In the genomic region with DNA sequence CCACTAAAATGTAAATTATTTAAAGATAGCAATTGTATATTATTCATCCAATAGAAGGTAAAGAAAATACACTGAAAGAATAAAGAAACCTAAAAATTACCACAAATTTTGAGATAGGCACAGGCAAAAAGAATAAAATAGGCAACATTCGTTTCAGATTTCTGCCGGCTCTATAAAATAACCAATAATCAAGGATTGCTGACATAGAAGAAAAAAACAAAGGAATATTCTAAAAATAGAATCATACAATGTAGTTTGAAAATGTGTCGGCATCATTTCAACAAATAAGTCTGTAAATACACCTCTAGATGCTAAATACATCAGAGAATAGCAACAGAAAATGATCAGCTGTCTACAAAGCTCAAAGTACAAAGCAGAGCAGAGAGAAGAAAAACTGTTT, we compare ENCODE assay signal across 25 cellular contexts.
"Had no signal": no experiment of that assay in that cellular context is flagged by ENCODE, and none has a peak within 500 bp of the region (broad histone marks: within the 10 kb centered on the region; RNA-seq: fewer than 3 reads in every experiment).

No MANE protein-coding gene starts in this region.

- H2AFZ ChIP-seq: parathyroid adenoma had no signal

- H3K9ac ChIP-seq: parathyroid adenoma had no signal

- DNase-seq: naive thymus-derived CD8-positive, alpha-beta T cell; nephron progenitor cell; occipital lobe; ovary; posterior cingulate gyrus; psoas muscle; right cardiac atrium; stimulated activated CD4-positive, alpha-beta T cell treated with anti-CD3 and anti-CD28 coated beads, Interleukin-15, amount 100 ng/mL, for 24 hours; stimulated activated CD4-positive, alpha-beta T cell treated with anti-CD3 and anti-CD28 coated beads, Interleukin-2, amount 100 ng/mL, for 24 hours; stimulated activated CD4-positive, alpha-beta T cell treated with anti-CD3 and anti-CD28 coated beads, Interleukin-2, amount 100 ng/mL, for 48 hours; stimulated activated CD4-positive, alpha-beta T cell treated with anti-CD3 and anti-CD28 coated beads, Interleukin-4, amount 100 ng/mL, for 24 hours; stimulated activated naive B cell treated with anti-CD40 and anti-IgM and Interleukin-4, amounts not matched to agents 10 μg/mL and 1 μg/mL and 100 μg/mL, for 72 hours; stimulated activated naive CD4-positive, alpha-beta T cell treated with Interleukin-2 at 50 U/mL for 16 hours; stomach; thyroid gland; trophoblast cell; upper lobe of left lung had no signal

- H3K27me3 ChIP-seq: ovary, stomach, thyroid gland, tibial nerve, upper lobe of left lung, vagina had no signal

- ATAC-seq: naive thymus-derived CD8-positive, alpha-beta T cell; natural killer cell treated with Interleukin-12 subunit alpha and Interleukin-12 subunit beta and Interleukin-15 and Interleukin-18, amount 100 ng/mL, for 72 hours; psoas muscle; right cardiac atrium; sciatic nerve; stimulated activated effector memory CD8-positive, alpha-beta T cell treated with anti-CD3 and anti-CD28 coated beads, Interleukin-12 subunit alpha, Interleukin-12 subunit beta, amount 100 ng/mL, for 72 hours; stimulated activated naive B cell treated with anti-CD40 and anti-IgM and Interleukin-4, amounts not matched to agents 10 μg/mL and 1 μg/mL and 100 μg/mL, for 72 hours had no signal

- H3K9me3 ChIP-seq: ovary, psoas muscle, thoracic aorta, thyroid gland, tibial nerve, upper lobe of left lung, vagina had no signal

- H3K27ac ChIP-seq: ovary, parathyroid adenoma, psoas muscle, skin epidermis, stomach, thoracic aorta, thyroid gland, tibial nerve, upper lobe of left lung, vagina had no signal

- H3K4me3 ChIP-seq: ovary, psoas muscle, skin epidermis, stomach, thoracic aorta, thyroid gland, tibial nerve, upper lobe of left lung, vagina had no signal

- H3K4me1 ChIP-seq: parathyroid adenoma, psoas muscle, stomach, thyroid gland, tibial nerve, upper lobe of left lung, vagina had no signal

- H3K36me3 ChIP-seq: ovary, stomach, thoracic aorta, thyroid gland, tibial nerve, upper lobe of left lung, vagina had no signal
